Comparison of ENCODE assay signal across 8 cellular contexts in the genomic region with DNA sequence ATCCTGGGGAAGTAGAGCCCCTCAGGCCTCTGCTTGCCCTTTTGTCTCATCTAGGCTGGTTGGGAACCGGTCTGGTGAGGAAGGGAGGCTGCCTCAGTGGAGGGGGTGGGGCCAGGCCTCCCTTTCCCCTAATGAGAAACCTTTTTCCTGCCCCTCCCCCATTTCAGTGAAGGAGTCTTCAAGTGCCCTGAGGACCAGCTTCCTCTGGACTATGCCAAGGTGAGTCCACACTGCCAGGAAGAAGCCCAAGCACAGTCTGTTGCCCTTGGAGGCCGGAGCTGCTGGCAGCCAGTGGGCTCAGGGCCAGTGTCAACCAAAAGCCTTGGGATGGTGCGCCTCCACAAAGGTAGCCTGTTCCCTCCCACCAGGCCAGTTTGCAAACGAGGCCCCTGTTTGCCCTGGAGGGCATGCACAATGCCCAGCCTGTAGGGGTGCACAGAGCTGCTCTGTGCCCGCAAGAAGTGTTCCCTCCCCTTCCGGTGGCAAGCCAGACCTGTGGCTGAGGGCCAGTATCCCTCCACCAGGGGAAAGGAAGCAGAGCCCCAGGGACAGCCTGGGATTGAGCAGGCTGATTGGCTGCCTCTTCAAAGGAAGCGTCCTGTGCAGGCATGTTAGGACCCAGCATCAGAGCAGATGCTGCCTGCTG. TPM values are rescaled to one million over a fixed set of nuclear protein-coding genes. Genes with fewer than 3 reads are reported as not detected.
DNase-seq lines count a peak whose midpoint lies in the region; ATAC-seq and TF ChIP-seq lines count a peak whose summit lies in the region.

No MANE protein-coding gene starts in this region.

- TF ChIP-seq CTCF in SK-N-SH (IDR thresholded peaks at IDR 0.05): no peak
- no peak for TF ChIP-seq CTCF in liver (IDR thresholded peaks at IDR 0.05; ENCODE audit: low read depth, low read length, missing input control)
- TF ChIP-seq CTCF in tibial artery (IDR thresholded peaks at IDR 0.05): no peak

- H3K27me3 ChIP-seq in SK-N-SH (ENCODE audit: insufficient read depth): no peaks in the 10 kb centered on the region
- H3K27me3 ChIP-seq in liver (ENCODE audit: control insufficient read depth in 4 of 4, insufficient read depth in 4 of 4, low read length in 3 of 4): no peaks in the 10 kb centered on the region
- H3K27me3 ChIP-seq in tibial artery: no peaks in the 10 kb centered on the region

- TF ChIP-seq RAD21 in SK-N-SH (IDR thresholded peaks at IDR 0.05; ENCODE audit: low read length) (no peak), liver (IDR thresholded peaks at IDR 0.05) (no peak)

- peaks cover 70% of the 10 kb centered on the region for H4K20me1 ChIP-seq in SK-N-SH (ENCODE audit: insufficient read depth)

- peaks cover 60% of the 10 kb centered on the region for H3K79me2 ChIP-seq in SK-N-SH (ENCODE audit: insufficient read depth)

- no peak for TF ChIP-seq EP300 in SK-N-SH (IDR thresholded peaks at IDR 0.05; ENCODE audit: borderline replicate concordance in 1 of 2, low read depth in 1 of 2, low read length in 1 of 2)

- no peak for DNase-seq in SK-N-SH
- peak in 51 of 58 donors; percentile 30 to 90 (median 70) for DNase-seq in anterior cingulate cortex (lab: John Stamatoyannopoulos, UW)
- DNase-seq in tibial artery: peak in 1 of 2 donors; percentile 75
- DNase-seq in NCI-H187 (lab: John Stamatoyannopoulos, UW): no peak

- H3K9me3 ChIP-seq in SK-N-SH (no peaks in the 10 kb centered on the region), liver (ENCODE audit: control insufficient read depth in 4 of 4, low read length in 3 of 4) (no peaks in the 10 kb centered on the region), tibial artery (no peaks in the 10 kb centered on the region)

- peak overlapping the region; percentile 22 to 98; a peak in 3 of 4 replicates for H3K27ac ChIP-seq in SK-N-SH (ENCODE audit: low read depth in 2 of 2, low read length in 1 of 2)
- H3K27ac ChIP-seq in liver (ENCODE audit: low read depth in 1 of 2, low read length in 2 of 2): peak overlapping the region; percentile 74 to 92
- H3K27ac ChIP-seq in tibial artery: peak overlapping the region; percentile 81 to 83

- H3K4me2 ChIP-seq in SK-N-SH: peak overlapping the region; percentile 99; the same call in 1 of the 2 replicates

- H3K9ac ChIP-seq in SK-N-SH (no peak overlapping the region), liver (ENCODE audit: low read depth in 1 of 2, low read length in 2 of 2) (no peak overlapping the region)

- WGBS in SK-N-SH (ENCODE audit: low lambda C conversion rate): 76% methylated on average over 4 of the region's 7 CpGs
- 34% methylated on average over 7 of the region's 7 CpGs for WGBS in liver

- H3K4me3 ChIP-seq in SK-N-SH (ENCODE audit: low read depth in 2 of 2, low read length in 1 of 2): no peak overlapping the region
- no peak overlapping the region for H3K4me3 ChIP-seq in liver (ENCODE audit: low read depth in 1 of 3, low read length in 3 of 3)
- H3K4me3 ChIP-seq in tibial artery: no peak overlapping the region

- CTCF ChIA-PET in SK-N-SH (lab: Yijun Ruan, JAX): interaction anchor here (1.0 to 20.4 kb wide), 5 partner anchors 15 to 206 kb away, joined by 4 to 612 read pairs (median 6); partner anchors contain the start of genes DHRS13, NEK8, RPL23A and TLCD1

- no peak overlapping the region for H2AFZ ChIP-seq in SK-N-SH (ENCODE audit: low read depth)

- H3K4me1 ChIP-seq in SK-N-SH (ENCODE audit: control insufficient read depth in 1 of 2, insufficient read depth in 2 of 2, low read depth in 1 of 2, low read length in 1 of 2): peaks cover 28 to 36% of the 10 kb centered on the region in 2 experiments; a peak in 3 of 4 replicates
- H3K4me1 ChIP-seq in liver (ENCODE audit: control insufficient read depth in 4 of 4, insufficient read depth in 4 of 4, low read length in 3 of 4): peaks cover 16 to 50% (median 35%) of the 10 kb centered on the region in 4 donors
- peaks cover 0 to 76% (median 47%) of the 10 kb centered on the region in 4 donors for H3K4me1 ChIP-seq in tibial artery

- ATAC-seq in SK-N-SH treated with all-trans-retinoic acid at 6 μM for 48 hours (no peak), GM21619 (IDR thresholded peaks at IDR 0.05; ENCODE audit: unreplicated experiment) (no peak), GM18502 (IDR thresholded peaks at IDR 0.05; ENCODE audit: poor library complexity, unreplicated experiment) (no peak)

- POLR2A ChIA-PET in SK-N-SH (lab: Yijun Ruan, JAX): interaction anchor here (6.5 to 6.6 kb wide), 2 partner anchors 19 to 27 kb away, joined by 45 to 90 read pairs; partner anchors contain the start of genes NEK8, RPL23A and TLCD1

- H3F3A ChIP-seq in SK-N-SH (replicated peaks; ENCODE audit: insufficient read depth): peaks cover 36% of the 10 kb centered on the region

- H3K9me2 ChIP-seq in SK-N-SH: no peaks in the 10 kb centered on the region

- H3K36me3 ChIP-seq in SK-N-SH (replicated peaks in 1 of 2; ENCODE audit: control insufficient read depth in 1 of 2, insufficient read depth in 2 of 2, low read length in 1 of 2) (peaks cover 29 to 38% of the 10 kb centered on the region in 2 experiments), liver (ENCODE audit: control insufficient read depth in 4 of 4, insufficient read depth in 3 of 4, low read depth in 1 of 4, low read length in 3 of 4) (peaks cover 4 to 30% (median 20%) of the 10 kb centered on the region in 4 donors), tibial artery (peaks cover 0 to 26% (median 23%) of the 10 kb centered on the region in 3 donors)

- intact Hi-C loops in tibial artery (cut with DNase I; ENCODE audit: low total_unique reads): loop anchor here (10.0 kb wide), 1 partner anchor 58 kb away; no protein-coding TSS in a partner anchor

TF ChIP-seq in SK-N-SH, 30 proteins besides CTCF, POLR2A, EP300 and RAD21 (continues in another document):
- TF ChIP-seq NFIC (IDR thresholded peaks at IDR 0.05; ENCODE audit: borderline replicate concordance): no peak
- TF ChIP-seq MAX (IDR thresholded peaks at IDR 0.05; ENCODE audit: low read depth): no peak
- no peak for TF ChIP-seq JUND (IDR thresholded peaks at IDR 0.05)
- TF ChIP-seq MEF2A (IDR thresholded peaks at IDR 0.05; ENCODE audit: borderline replicate concordance, low read depth): no peak

TF ChIP-seq in SK-N-SH treated with all-trans-retinoic acid at 6 μM for 48 hours, 23 proteins besides CTCF, POLR2A, EP300 and RAD21 (continues in another document):
- TF ChIP-seq GLIS3 (CRISPR knock-in tag; IDR thresholded peaks at IDR 0.05): no peak
- no peak for TF ChIP-seq PPARA (CRISPR knock-in tag; IDR thresholded peaks at IDR 0.05; ENCODE audit: borderline replicate concordance)
- TF ChIP-seq RARB (CRISPR knock-in tag; IDR thresholded peaks at IDR 0.05): no peak
- TF ChIP-seq ESRRG (CRISPR knock-in tag; IDR thresholded peaks at IDR 0.05): no peak

TF ChIP-seq in liver, 16 proteins besides CTCF, POLR2A, EP300 and RAD21 (continues in another document):
- no peak for TF ChIP-seq HNF4G (IDR thresholded peaks at IDR 0.05)
- TF ChIP-seq, protein P1, sequence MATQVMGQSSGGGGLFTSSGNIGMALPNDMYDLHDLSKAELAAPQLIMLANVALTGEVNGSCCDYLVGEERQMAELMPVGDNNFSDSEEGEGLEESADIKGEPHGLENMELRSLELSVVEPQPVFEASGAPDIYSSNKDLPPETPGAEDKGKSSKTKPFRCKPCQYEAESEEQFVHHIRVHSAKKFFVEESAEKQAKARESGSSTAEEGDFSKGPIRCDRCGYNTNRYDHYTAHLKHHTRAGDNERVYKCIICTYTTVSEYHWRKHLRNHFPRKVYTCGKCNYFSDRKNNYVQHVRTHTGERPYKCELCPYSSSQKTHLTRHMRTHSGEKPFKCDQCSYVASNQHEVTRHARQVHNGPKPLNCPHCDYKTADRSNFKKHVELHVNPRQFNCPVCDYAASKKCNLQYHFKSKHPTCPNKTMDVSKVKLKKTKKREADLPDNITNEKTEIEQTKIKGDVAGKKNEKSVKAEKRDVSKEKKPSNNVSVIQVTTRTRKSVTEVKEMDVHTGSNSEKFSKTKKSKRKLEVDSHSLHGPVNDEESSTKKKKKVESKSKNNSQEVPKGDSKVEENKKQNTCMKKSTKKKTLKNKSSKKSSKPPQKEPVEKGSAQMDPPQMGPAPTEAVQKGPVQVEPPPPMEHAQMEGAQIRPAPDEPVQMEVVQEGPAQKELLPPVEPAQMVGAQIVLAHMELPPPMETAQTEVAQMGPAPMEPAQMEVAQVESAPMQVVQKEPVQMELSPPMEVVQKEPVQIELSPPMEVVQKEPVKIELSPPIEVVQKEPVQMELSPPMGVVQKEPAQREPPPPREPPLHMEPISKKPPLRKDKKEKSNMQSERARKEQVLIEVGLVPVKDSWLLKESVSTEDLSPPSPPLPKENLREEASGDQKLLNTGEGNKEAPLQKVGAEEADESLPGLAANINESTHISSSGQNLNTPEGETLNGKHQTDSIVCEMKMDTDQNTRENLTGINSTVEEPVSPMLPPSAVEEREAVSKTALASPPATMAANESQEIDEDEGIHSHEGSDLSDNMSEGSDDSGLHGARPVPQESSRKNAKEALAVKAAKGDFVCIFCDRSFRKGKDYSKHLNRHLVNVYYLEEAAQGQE (IDR thresholded peaks at IDR 0.05): no peak

RNA-seq across cellular contexts. Expression of gene TRAF4, which starts 3.4 kb away (rescaled TPM):
- polyA plus RNA-seq in SK-N-SH (2012; rRNA removed): 95.7 and 104 TPM in 2 replicates
- polyA plus RNA-seq in SK-N-SH (2012; cell fraction: cytosol; rRNA removed): 25.9 and 50.9 TPM in 2 replicates
- 357 and 400 TPM in 2 replicates for polyA plus RNA-seq in SK-N-SH (2012; cell fraction: nucleus; rRNA removed)
- total RNA-seq in liver: 10 to 100 TPM in 1 of 2 donors, 1 to 10 TPM in 1; 8.5 to 32.0 TPM
- 10 to 100 TPM; 16.2 to 31.5 TPM for polyA plus RNA-seq in liver

RNA-seq across cellular contexts. Expression of gene NEK8, which starts 18.6 kb away (rescaled TPM):
- polyA plus RNA-seq in SK-N-SH (2012; rRNA removed) (6.0 and 11.0 TPM in 2 replicates), liver (1 to 10 TPM; 1.7 to 2.7 TPM)
- polyA plus RNA-seq in SK-N-SH (2012; cell fraction: cytosol; rRNA removed): 3.3 and 3.7 TPM in 2 replicates
- polyA plus RNA-seq in SK-N-SH (2012; cell fraction: nucleus; rRNA removed): 26.3 and 30.9 TPM in 2 replicates
- total RNA-seq in liver: 1 to 10 TPM; 6.3 to 7.8 TPM

RNA-seq across cellular contexts. Expression of gene TLCD1, which starts 21.1 kb away (rescaled TPM):
- polyA plus RNA-seq in SK-N-SH (2012; rRNA removed) (18.3 and 21.6 TPM in 2 replicates), liver (1 to 10 TPM; 5.1 to 8.8 TPM)
- polyA plus RNA-seq in SK-N-SH (2012; cell fraction: cytosol; rRNA removed): 15.0 and 18.4 TPM in 2 replicates
- polyA plus RNA-seq in SK-N-SH (2012; cell fraction: nucleus; rRNA removed): 6.5 and 7.8 TPM in 2 replicates
- total RNA-seq in liver: 1 to 10 TPM; 4.4 to 7.9 TPM

RNA-seq across cellular contexts. Expression of gene RPL23A, which starts 27.4 kb away (rescaled TPM):
- polyA plus RNA-seq in SK-N-SH (2012; rRNA removed) (1,147 and 1,359 TPM in 2 replicates), liver (100 to 1,000 TPM; 484 to 507 TPM)
- 1,566 and 2,493 TPM in 2 replicates for polyA plus RNA-seq in SK-N-SH (2012; cell fraction: cytosol; rRNA removed)
- 219 and 277 TPM in 2 replicates for polyA plus RNA-seq in SK-N-SH (2012; cell fraction: nucleus; rRNA removed)
- total RNA-seq in liver: 100 to 1,000 TPM; 106 to 189 TPM

RNA-seq across cellular contexts. Expression of gene RAB34, which starts 29.5 kb away (rescaled TPM):
- polyA plus RNA-seq in SK-N-SH (2012; rRNA removed): 0.06 and 0.18 TPM in 2 replicates
- polyA plus RNA-seq in SK-N-SH (2012; cell fraction: cytosol; rRNA removed): 0.03 and 0.22 TPM in 2 replicates
- 0.50 and 0.54 TPM in 2 replicates for polyA plus RNA-seq in SK-N-SH (2012; cell fraction: nucleus; rRNA removed)
- 10 to 100 TPM in 1 of 2 donors, 1 to 10 TPM in 1; 5.6 to 14.3 TPM for total RNA-seq in liver
- polyA plus RNA-seq in liver: 1 to 10 TPM; 4.5 to 9.6 TPM

Comparison
In these comparisons a context has a peak if more than half of its experiments do, and no peak if none do; other contexts are left out.
1. DNase-seq: peak in anterior cingulate cortex (51 of 58); none in SK-N-SH (single experiment) and NCI-H187 (0 of 2).
2. Peak in every context shown above with its lines, with median percentiles within 50 percentile points of each other: H3K27ac ChIP-seq.